ENCODE assay signal across 20 cellular contexts in genomic region chr10:84354623-84355022, GRCh38. TPM values are rescaled to one million over a fixed set of nuclear protein-coding genes. Genes with fewer than 3 reads are reported as not detected.
DNase-seq lines count a peak whose midpoint lies in the region; ATAC-seq and TF ChIP-seq lines count a peak whose summit lies in the region.
"Had no signal": no experiment of that assay in that cellular context is flagged by ENCODE, and none has a peak within 500 bp of the region (broad histone marks: within the 10 kb centered on the region; RNA-seq: fewer than 3 reads in every experiment).

No MANE protein-coding gene starts in this region.

- no peaks in the 10 kb centered on the region for H3K9me3 Mint-ChIP-seq in activated naive CD8-positive, alpha-beta T cell (ENCODE audit: low read depth)
- H3K9me3 Mint-ChIP-seq in activated naive CD8-positive, alpha-beta T cell treated with anti-CD3 and anti-CD28 coated beads for 36 hours, result no peaks in the 10 kb centered on the region
- H3K9me3 Mint-ChIP-seq in immature natural killer cell, result no peaks in the 10 kb centered on the region
- no peaks in the 10 kb centered on the region for H3K9me3 Mint-ChIP-seq in progenitor cell of endocrine pancreas (ENCODE audit: low read depth)
- H3K9me3 Mint-ChIP-seq: CD4-positive, CD25-positive, alpha-beta regulatory T cell had no signal

- WGBS in thyroid gland, 2 donors, result 80 to 94% methylated on average over 4 of the region's 4 CpGs

- peak overlapping the region; percentile 6 for H3K4me3 Mint-ChIP-seq in activated naive CD8-positive, alpha-beta T cell
- no peak overlapping the region for H3K4me3 Mint-ChIP-seq in activated naive CD8-positive, alpha-beta T cell treated with anti-CD3 and anti-CD28 coated beads for 36 hours
- H3K4me3 Mint-ChIP-seq in T-helper 17 cell (peak overlapping the region; percentile 66), immature natural killer cell (peak overlapping the region in 1 of 5 donors; percentile 8), progenitor cell of endocrine pancreas (ENCODE audit: low read depth) (no peak overlapping the region)
- H3K4me3 Mint-ChIP-seq: B cell had no signal

- intact Hi-C loops in thyroid gland (cut with DNase I), result no loop called here

- peaks cover 8 to 9% of the 10 kb centered on the region in 2 donors for H3K4me1 ChIP-seq in thyroid gland

- no peak overlapping the region for H3K27ac ChIP-seq in thyroid gland
- H3K27ac ChIP-seq: HL-60 had no signal

- H3K36me3 ChIP-seq in thyroid gland, result no peaks in the 10 kb centered on the region
- H3K36me3 ChIP-seq: HAP-1 had no signal

- no peaks in the 10 kb centered on the region for H3K27me3 ChIP-seq in thyroid gland

- no peaks in the 10 kb centered on the region for H3K9me3 ChIP-seq in T-helper 17 cell (ENCODE audit: control insufficient read depth, low read length, poor library complexity, severe bottlenecking)
- H3K9me3 ChIP-seq in thyroid gland, result no peaks in the 10 kb centered on the region
- H3K9me3 ChIP-seq: HAP-1 had no signal

- H3K4me1 Mint-ChIP-seq in activated naive CD8-positive, alpha-beta T cell (ENCODE audit: low read depth), result peaks cover 78% of the 10 kb centered on the region
- peaks cover 67% of the 10 kb centered on the region for H3K4me1 Mint-ChIP-seq in activated naive CD8-positive, alpha-beta T cell treated with anti-CD3 and anti-CD28 coated beads for 36 hours
- H3K4me1 Mint-ChIP-seq in T-helper 17 cell, result peaks cover 66% of the 10 kb centered on the region
- peaks cover 81 to 90% of the 10 kb centered on the region in 2 donors for H3K4me1 Mint-ChIP-seq in immature natural killer cell
- peaks cover 63% of the 10 kb centered on the region for H3K4me1 Mint-ChIP-seq in progenitor cell of endocrine pancreas (ENCODE audit: low read depth)

- no peak for DNase-seq in activated naive CD8-positive, alpha-beta T cell treated with anti-CD3 and anti-CD28 coated beads for 36 hours
- DNase-seq in T-helper 17 cell, result no peak
- DNase-seq in immature natural killer cell, result no peak
- no peak for DNase-seq in progenitor cell of endocrine pancreas (ENCODE audit: low spot score, unreplicated experiment)
- DNase-seq in NCI-H1417 (lab: John Stamatoyannopoulos, UW), result no peak
- no peak for DNase-seq in thyroid gland
- DNase-seq: CD4-positive, CD25-positive, alpha-beta regulatory T cell; MV-4-11; NCI-H1417 treated with DMSO at 0.1 percent for 48 hours; NCI-H2029; NCI-H2171 treated with DMSO at 0.1 percent for 48 hours; NCI-H446 treated with DMSO at 0.1 percent for 48 hours; NCI-H748 treated with DMSO at 0.1 percent for 48 hours; PC-3 had no signal

- H3K27me3 Mint-ChIP-seq in activated naive CD8-positive, alpha-beta T cell, result no peaks in the 10 kb centered on the region
- no peaks in the 10 kb centered on the region for H3K27me3 Mint-ChIP-seq in activated naive CD8-positive, alpha-beta T cell treated with anti-CD3 and anti-CD28 coated beads for 36 hours
- H3K27me3 Mint-ChIP-seq in T-helper 17 cell, result no peaks in the 10 kb centered on the region
- peaks cover 0 to 2% (median 0%) of the 10 kb centered on the region in 3 donors for H3K27me3 Mint-ChIP-seq in immature natural killer cell (ENCODE audit: low read depth in 3 of 3)
- H3K27me3 Mint-ChIP-seq in progenitor cell of endocrine pancreas, result no peaks in the 10 kb centered on the region
- H3K27me3 Mint-ChIP-seq: B cell; CD4-positive, CD25-positive, alpha-beta regulatory T cell had no signal

- TF ChIP-seq POLR2A in thyroid gland (IDR thresholded peaks at IDR 0.05), result no peak

- H3K4me3 ChIP-seq in thyroid gland (replicated peaks in 1 of 3), result no peak overlapping the region
- H3K4me3 ChIP-seq: HAP-1, K562 had no signal

- ATAC-seq in T-helper 17 cell (no peak), GM19324 (IDR thresholded peaks at IDR 0.05; ENCODE audit: low FRiP score, unreplicated experiment) (no peak)
- ATAC-seq: K562, PC-3 had no signal

- peak overlapping the region; percentile 52 for H3K27ac Mint-ChIP-seq in activated naive CD8-positive, alpha-beta T cell
- H3K27ac Mint-ChIP-seq in activated naive CD8-positive, alpha-beta T cell treated with anti-CD3 and anti-CD28 coated beads for 36 hours, result no peak overlapping the region
- H3K27ac Mint-ChIP-seq in T-helper 17 cell, result peak overlapping the region; percentile 63
- peak overlapping the region in 5 of 6 donors; percentile 18 to 31 (median 23) for H3K27ac Mint-ChIP-seq in immature natural killer cell
- peak overlapping the region; percentile 4 for H3K27ac Mint-ChIP-seq in progenitor cell of endocrine pancreas
- H3K27ac Mint-ChIP-seq: B cell had no signal

- no peak for TF ChIP-seq CTCF in progenitor cell of endocrine pancreas (IDR thresholded peaks at IDR 0.05; ENCODE audit: unreplicated experiment)
- no peak for TF ChIP-seq CTCF in thyroid gland (IDR thresholded peaks at IDR 0.05)

- H3K36me3 Mint-ChIP-seq in activated naive CD8-positive, alpha-beta T cell, result no peaks in the 10 kb centered on the region
- no peaks in the 10 kb centered on the region for H3K36me3 Mint-ChIP-seq in activated naive CD8-positive, alpha-beta T cell treated with anti-CD3 and anti-CD28 coated beads for 36 hours
- peaks cover 2% of the 10 kb centered on the region for H3K36me3 Mint-ChIP-seq in T-helper 17 cell (ENCODE audit: low read depth)
- no peaks in the 10 kb centered on the region for H3K36me3 Mint-ChIP-seq in immature natural killer cell
- H3K36me3 Mint-ChIP-seq in progenitor cell of endocrine pancreas (ENCODE audit: insufficient read depth), result no peaks in the 10 kb centered on the region

RNA-seq across cellular contexts. Expression of gene CCSER2, which starts 26.2 kb away (rescaled TPM):
- 10 to 100 TPM; 42.4 to 43.8 TPM for total RNA-seq in activated naive CD8-positive, alpha-beta T cell treated with anti-CD3 and anti-CD28 coated beads for 36 hours
- total RNA-seq in T-helper 17 cell, result 100 to 1,000 TPM; 137 to 138 TPM
- 100 to 1,000 TPM in 2 of 3 donors, 10 to 100 TPM in 1; 81.3 to 118 (median 103) TPM for polyA plus RNA-seq in immature natural killer cell
- 44.9 and 49.6 TPM in 2 replicates for total RNA-seq in progenitor cell of endocrine pancreas
- total RNA-seq in thyroid gland, result 10 to 100 TPM; 50.1 to 71.0 (median 58.4) TPM

Comparison
In these comparisons a context has a peak if more than half of its experiments do, and no peak if none do; other contexts are left out.
1. H3K4me3 Mint-ChIP-seq: peak in activated naive CD8-positive, alpha-beta T cell (single experiment) and T-helper 17 cell (single experiment); none in activated naive CD8-positive, alpha-beta T cell treated with anti-CD3 and anti-CD28 coated beads for 36 hours (single experiment) and progenitor cell of endocrine pancreas (single experiment).